Comparison of ENCODE assay signal across 12 cellular contexts in the genomic region with DNA sequence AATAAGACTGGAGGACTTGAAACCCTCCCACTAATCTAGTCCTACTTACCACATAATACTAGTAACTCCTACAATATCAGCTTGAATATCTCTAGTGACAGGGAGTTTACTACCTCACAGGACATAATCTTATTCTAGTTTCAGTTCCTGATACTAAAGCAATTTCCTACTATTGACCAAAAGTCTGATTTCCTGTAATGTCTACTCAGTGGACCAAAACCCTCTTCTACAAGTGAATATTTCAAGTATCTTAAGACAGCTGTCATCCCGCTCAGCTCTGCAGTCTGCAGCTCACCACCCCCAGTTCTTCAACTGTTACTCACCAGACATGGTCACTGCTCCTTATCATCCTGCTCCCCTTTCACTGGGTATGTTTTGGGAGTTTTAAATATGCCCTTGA.
DNase-seq lines count a peak whose midpoint lies in the region; ATAC-seq and TF ChIP-seq lines count a peak whose summit lies in the region.
"Had no signal": no experiment of that assay in that cellular context is flagged by ENCODE, and none has a peak within 500 bp of the region (broad histone marks: within the 10 kb centered on the region; RNA-seq: fewer than 3 reads in every experiment).

No MANE protein-coding gene starts in this region.

- CTCF ChIA-PET in WTC11 (lab: Charles Lee), result interaction anchor here (1.2 kb wide), 1 partner anchor 10 kb away, joined by 5 read pairs; no protein-coding TSS in a partner anchor

- POLR2A ChIA-PET in WTC11 (lab: Charles Lee), result no interaction called here

- TF ChIP-seq CTCF in WTC11 (IDR thresholded peaks at IDR 0.05), result no peak
- TF ChIP-seq CTCF in omental fat pad (IDR thresholded peaks at IDR 0.05), result no peak

- intact Hi-C loops in head of caudate nucleus (cut with DNase I), result no loop called here

- H3K36me3 Mint-ChIP-seq in T-helper 17 cell (ENCODE audit: low read depth) (peaks cover 2% of the 10 kb centered on the region), WTC11 (no peaks in the 10 kb centered on the region)
- H3K36me3 Mint-ChIP-seq: CD4-positive, alpha-beta memory T cell had no signal

- no peak overlapping the region for H3K27ac Mint-ChIP-seq in T-helper 17 cell
- no peak overlapping the region for H3K27ac Mint-ChIP-seq in WTC11
- H3K27ac Mint-ChIP-seq: activated T-cell treated with anti-CD3 and anti-CD28 coated beads, Interleukin-2, amount 50 U/mL, for 72 hours; CD4-positive, alpha-beta memory T cell had no signal

- H3K9me3 Mint-ChIP-seq in WTC11, result 0 out of 2 replicates have a peak, but pooled peaks cover 4% of the 10 kb centered on the region
- H3K9me3 Mint-ChIP-seq: activated T-cell treated with anti-CD3 and anti-CD28 coated beads, Interleukin-2, amount 50 U/mL, for 72 hours had no signal

- H3K9me3 ChIP-seq in T-helper 17 cell (ENCODE audit: control insufficient read depth, low read length, poor library complexity, severe bottlenecking), result no peaks in the 10 kb centered on the region

- ATAC-seq in GM18499 (IDR thresholded peaks at IDR 0.05; ENCODE audit: insufficient read depth, unreplicated experiment) (peak; percentile 89), GM21367 (IDR thresholded peaks at IDR 0.05; ENCODE audit: unreplicated experiment) (peak; percentile 78), HG03066 (IDR thresholded peaks at IDR 0.05; ENCODE audit: low read depth, unreplicated experiment) (peak; percentile 80), T-helper 17 cell (peak; percentile 50), WTC11 (no peak), omental fat pad (ENCODE audit: low FRiP score) (no peak)
- ATAC-seq: activated T-cell treated with anti-CD3 and anti-CD28 coated beads, Interleukin-2, amount 50 U/mL, for 72 hours had no signal

- DNase-seq in T-helper 17 cell, result no peak
- DNase-seq in head of caudate nucleus, result no peak
- no peak for DNase-seq in WTC11 (ENCODE audit: low spot score)
- DNase-seq in LoVo (ENCODE audit: low spot score), result no peak
- DNase-seq in omental fat pad (ENCODE audit: low spot score), result no peak
- DNase-seq: activated T-cell treated with anti-CD3 and anti-CD28 coated beads, Interleukin-2, amount 50 U/mL, for 72 hours; CD4-positive, alpha-beta memory T cell; cortex of kidney; NCI-H2171 treated with DMSO at 0.1 percent for 48 hours had no signal

- H3K27me3 Mint-ChIP-seq in T-helper 17 cell (peaks cover 20% of the 10 kb centered on the region), WTC11 (ENCODE audit: low read depth) (no peaks in the 10 kb centered on the region)

- H3K4me1 Mint-ChIP-seq in T-helper 17 cell, result peaks cover 5% of the 10 kb centered on the region
- H3K4me1 Mint-ChIP-seq in WTC11, result peaks cover 14% of the 10 kb centered on the region
- H3K4me1 Mint-ChIP-seq: CD4-positive, alpha-beta memory T cell had no signal

- H3K4me3 Mint-ChIP-seq in T-helper 17 cell (no peak overlapping the region), WTC11 (no peak overlapping the region)
- H3K4me3 Mint-ChIP-seq: activated T-cell treated with anti-CD3 and anti-CD28 coated beads, Interleukin-2, amount 50 U/mL, for 72 hours; CD4-positive, alpha-beta memory T cell had no signal

TF ChIP-seq in WTC11, 78 proteins besides CTCF, POLR2A, EP300 and RAD21:
- TF ChIP-seq IRF2 (CRISPR knock-in tag; IDR thresholded peaks at IDR 0.05; ENCODE audit: borderline replicate concordance, low read depth) (no peak), SOX15 (CRISPR knock-in tag; IDR thresholded peaks at IDR 0.05) (no peak)
- TF ChIP-seq, protein P1, sequence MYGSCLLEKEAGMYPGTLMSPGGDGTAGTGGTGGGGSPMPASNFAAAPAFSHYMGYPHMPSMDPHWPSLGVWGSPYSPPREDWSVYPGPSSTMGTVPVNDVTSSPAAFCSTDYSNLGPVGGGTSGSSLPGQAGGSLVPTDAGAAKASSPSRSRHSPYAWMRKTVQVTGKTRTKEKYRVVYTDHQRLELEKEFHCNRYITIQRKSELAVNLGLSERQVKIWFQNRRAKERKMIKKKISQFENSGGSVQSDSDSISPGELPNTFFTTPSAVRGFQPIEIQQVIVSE (CRISPR knock-in tag; IDR thresholded peaks at IDR 0.05; ENCODE audit: borderline replicate concordance), result no peak

Comparison
In these comparisons a context has a peak if more than half of its experiments do, and no peak if none do; other contexts are left out.
1. ATAC-seq: peak in GM18499 (single experiment), GM21367 (single experiment), HG03066 (single experiment) and T-helper 17 cell (single experiment); none in WTC11 (single experiment) and omental fat pad (single experiment).